ENCODE assay signal across 8 cellular contexts in the genomic region with DNA sequence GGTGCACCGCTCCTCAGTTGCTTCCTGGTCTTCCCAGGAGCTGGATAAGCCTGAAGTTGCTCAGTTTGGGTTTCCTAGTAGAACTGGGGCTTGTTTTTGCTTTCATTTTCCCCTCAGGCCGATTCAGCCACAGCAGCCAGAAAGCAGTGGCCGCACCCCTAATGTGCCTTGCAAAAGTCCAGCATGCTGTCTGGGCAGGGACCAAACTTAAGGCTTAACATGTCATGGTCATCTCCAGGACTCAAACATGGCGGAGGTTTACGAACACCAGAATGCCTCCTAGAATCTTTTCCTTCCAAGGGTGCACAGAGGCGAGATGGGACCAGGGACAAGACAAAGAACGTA. TPM values are rescaled to one million over a fixed set of nuclear protein-coding genes. Genes with fewer than 3 reads are reported as not detected.
DNase-seq lines count a peak whose midpoint lies in the region; ATAC-seq, FAIRE-seq and TF ChIP-seq lines count a peak whose summit lies in the region.

No MANE protein-coding gene starts in this region.

- H3K27me3 Mint-ChIP-seq in CD4-positive, alpha-beta T cell: no peaks in the 10 kb centered on the region
- no peaks in the 10 kb centered on the region for H3K27me3 Mint-ChIP-seq in stimulated activated naive CD8-positive, alpha-beta T cell treated with anti-CD3 and anti-CD28 coated beads, Interleukin-15, amount 100 ng/mL, for 72 hours

- peaks cover 56% of the 10 kb centered on the region for H3K4me1 Mint-ChIP-seq in CD4-positive, alpha-beta T cell (ENCODE audit: low read depth)
- peaks cover 84% of the 10 kb centered on the region for H3K4me1 Mint-ChIP-seq in stimulated activated naive CD8-positive, alpha-beta T cell treated with anti-CD3 and anti-CD28 coated beads, Interleukin-15, amount 100 ng/mL, for 72 hours

- H3K27ac ChIP-seq in CD4-positive, alpha-beta T cell (ENCODE audit: low read depth, low read length): peak overlapping the region; percentile 94
- H3K27ac ChIP-seq in iPS-18a (ENCODE audit: low read length): peak overlapping the region; percentile 88

- H3K9me3 ChIP-seq in CD4-positive, alpha-beta T cell (ENCODE audit: control insufficient read depth, low read length): no peaks in the 10 kb centered on the region
- no peaks in the 10 kb centered on the region for H3K9me3 ChIP-seq in iPS-18a (ENCODE audit: control insufficient read depth, low read depth, low read length)

- no peak for ATAC-seq in CD4-positive, alpha-beta T cell (ENCODE audit: poor library complexity)
- peak; percentile 15 for ATAC-seq in HG03439 (IDR thresholded peaks at IDR 0.05; ENCODE audit: unreplicated experiment)
- ATAC-seq in stimulated activated naive CD8-positive, alpha-beta T cell treated with anti-CD3 and anti-CD28 coated beads, Interleukin-15, amount 100 ng/mL, for 72 hours: no peak

- no peak for TF ChIP-seq CTCF in CD4-positive, alpha-beta T cell (IDR thresholded peaks at IDR 0.05)

- peak overlapping the region; percentile 92 for H3K27ac Mint-ChIP-seq in CD4-positive, alpha-beta T cell
- peak overlapping the region; percentile 93 to 97 for H3K27ac Mint-ChIP-seq in stimulated activated naive CD8-positive, alpha-beta T cell treated with anti-CD3 and anti-CD28 coated beads, Interleukin-15, amount 100 ng/mL, for 72 hours

- H3K4me3 ChIP-seq in iPS-18a (ENCODE audit: low read length): peak overlapping the region; percentile 94

- peaks cover 30% of the 10 kb centered on the region for H3K4me1 ChIP-seq in iPS-18a (ENCODE audit: control insufficient read depth, low read depth, low read length)

- H3K36me3 ChIP-seq in iPS-18a (ENCODE audit: control insufficient read depth, low read depth, low read length): peaks cover 36% of the 10 kb centered on the region

- CTCF ChIA-PET in CD4-positive, alpha-beta T cell (lab: Charles Lee): interaction anchor here (1.0 to 1.5 kb wide), 5 partner anchors 17 to 285 kb away, joined by 3 to 7 read pairs (median 4); a partner anchor contains a TSS

- H3K27me3 ChIP-seq in CD4-positive, alpha-beta T cell (ENCODE audit: control insufficient read depth, insufficient read depth, low read length): no peaks in the 10 kb centered on the region
- H3K27me3 ChIP-seq in iPS-18a (ENCODE audit: control insufficient read depth, insufficient read depth, low read length): no peaks in the 10 kb centered on the region

- POLR2A ChIA-PET in CD4-positive, alpha-beta T cell (lab: Charles Lee): interaction anchor here (1.0 to 9.9 kb wide), 30 partner anchors 9 to 399 kb away, joined by 3 to 165 read pairs (median 8); a partner anchor contains a TSS

- intact Hi-C loops in CD4-positive, alpha-beta T cell (cut with DNase I, micrococcal nuclease): no loop called here

- FAIRE-seq in urothelium cell line (lab: Jason Lieb, UNC): no peak

- peaks cover 58% of the 10 kb centered on the region for H3K36me3 Mint-ChIP-seq in CD4-positive, alpha-beta T cell (ENCODE audit: low read depth)

- H3K9me3 Mint-ChIP-seq in CD4-positive, alpha-beta T cell: no peaks in the 10 kb centered on the region
- H3K9me3 Mint-ChIP-seq in stimulated activated naive CD8-positive, alpha-beta T cell treated with anti-CD3 and anti-CD28 coated beads, Interleukin-15, amount 100 ng/mL, for 72 hours: no peaks in the 10 kb centered on the region

- peak overlapping the region; percentile 95 for H3K9ac ChIP-seq in iPS-18a (ENCODE audit: low read length)

- DNase-seq in CD4-positive, alpha-beta T cell: peak in 1 of 10 experiments; percentile 8
- peak; percentile 24 for DNase-seq in activated naive CD4-positive, alpha-beta T cell treated with anti-CD3 and anti-CD28 coated beads, Interleukin-2, amount 50 U/mL, for 16 hours
- DNase-seq in stimulated activated naive CD8-positive, alpha-beta T cell treated with anti-CD3 and anti-CD28 coated beads, Interleukin-15, amount 100 ng/mL, for 72 hours: no peak
- DNase-seq in ureter (ENCODE audit: low spot score) (no peak), urothelium cell line (ENCODE audit: low spot score) (no peak)
- DNase-seq in stimulated activated CD4-positive, alpha-beta T cell treated with anti-CD3 and anti-CD28 coated beads, Interleukin-15, amount 100 ng/mL, for 24 hours: no peak

- peak overlapping the region; percentile 88 for H3K4me3 Mint-ChIP-seq in CD4-positive, alpha-beta T cell
- H3K4me3 Mint-ChIP-seq in stimulated activated naive CD8-positive, alpha-beta T cell treated with anti-CD3 and anti-CD28 coated beads, Interleukin-15, amount 100 ng/mL, for 72 hours: peak overlapping the region; percentile 86 to 93

RNA-seq across cellular contexts. Expression of a gene that starts 2.5 kb away (rescaled TPM):
- not detected for total RNA-seq in CD4-positive, alpha-beta T cell
- total RNA-seq in ureter: not detected

RNA-seq across cellular contexts. Expression of a gene that starts 2.7 kb away (rescaled TPM):
- 10 to 100 TPM; 17.1 to 20.0 TPM for total RNA-seq in CD4-positive, alpha-beta T cell
- total RNA-seq in ureter: 55.9 TPM

RNA-seq across cellular contexts. Expression of a gene that starts 17.3 kb away (rescaled TPM):
- total RNA-seq in CD4-positive, alpha-beta T cell: 10 to 100 TPM; 35.2 to 37.6 TPM
- total RNA-seq in ureter: 50.4 TPM

RNA-seq across cellular contexts. Expression of a gene that starts 18.3 kb away (rescaled TPM):
- 1 to 10 TPM; 5.2 to 7.0 TPM for total RNA-seq in CD4-positive, alpha-beta T cell
- total RNA-seq in ureter: 36.7 TPM

RNA-seq across cellular contexts. Expression of a gene that starts 20.6 kb away (rescaled TPM):
- total RNA-seq in CD4-positive, alpha-beta T cell: not detected
- total RNA-seq in ureter: 5.0 TPM
